In genomic region chr1:27863552-27863943, GRCh38 we compare ENCODE assay signal across 12 cellular contexts. TPM values are rescaled to one million over a fixed set of nuclear protein-coding genes. Genes with fewer than 3 reads are reported as not detected.
DNase-seq lines count a peak whose midpoint lies in the region; FAIRE-seq and TF ChIP-seq lines count a peak whose summit lies in the region.
"Had no signal": no experiment of that assay in that cellular context is flagged by ENCODE, and none has a peak within 500 bp of the region (broad histone marks: within the 10 kb centered on the region; RNA-seq: fewer than 3 reads in every experiment).

No MANE protein-coding gene starts in this region.

- H3K4me1 ChIP-seq in thyroid gland: peaks cover 14 to 27% of the 10 kb centered on the region in 2 donors
- H3K4me1 ChIP-seq: prostate gland had no signal

- DNase-seq in activated naive CD4-positive, alpha-beta T cell treated with anti-CD3 and anti-CD28 coated beads, Interleukin-2, amount 10 ng/mL, durations not matched to agents 7 days and 5 days: no peak
- peak; percentile 55 for DNase-seq in medulla oblongata (ENCODE audit: extremely low spot score)
- DNase-seq in thyroid gland: no peak
- DNase-seq in A172 (ENCODE audit: low spot score): no peak
- DNase-seq in OCI-M2 (lab: John Stamatoyannopoulos, UW; ENCODE audit: unreplicated experiment): no peak
- no peak for DNase-seq in HTR-8/SVneo (ENCODE audit: insufficient read length, low spot score)
- DNase-seq: activated CD8-positive, alpha-beta memory T cell treated with anti-CD3 and anti-CD28 coated beads, Interleukin-2, amount 50 U/mL, for 48 hours; NCI-H146 had no signal

- intact Hi-C loops in thyroid gland (cut with DNase I): no loop called here

- no peaks in the 10 kb centered on the region for H3K9me3 ChIP-seq in thyroid gland
- H3K9me3 ChIP-seq: prostate gland had no signal

- H3K27me3 Mint-ChIP-seq in activated naive CD4-positive, alpha-beta T cell treated with anti-CD3 and anti-CD28 coated beads, Interleukin-2, amount 50 U/mL, for 24 hours: no peaks in the 10 kb centered on the region
- peaks cover 4% of the 10 kb centered on the region for H3K27me3 Mint-ChIP-seq in activated naive CD4-positive, alpha-beta T cell treated with anti-CD3 and anti-CD28 coated beads, Interleukin-2, amount 10 ng/mL, durations not matched to agents 7 days and 5 days

- no peaks in the 10 kb centered on the region for H3K36me3 ChIP-seq in thyroid gland
- H3K36me3 ChIP-seq: prostate gland had no signal

- no peaks in the 10 kb centered on the region for H3K27me3 ChIP-seq in thyroid gland

- no peaks in the 10 kb centered on the region for H3K36me3 Mint-ChIP-seq in activated naive CD4-positive, alpha-beta T cell treated with anti-CD3 and anti-CD28 coated beads, Interleukin-2, amount 50 U/mL, for 24 hours
- H3K36me3 Mint-ChIP-seq in activated naive CD4-positive, alpha-beta T cell treated with anti-CD3 and anti-CD28 coated beads, Interleukin-2, amount 10 ng/mL, durations not matched to agents 7 days and 5 days: no peaks in the 10 kb centered on the region

- WGBS in adipose tissue, 3 donors: 69 to 88% (median 74%) methylated on average over 1 of the region's 1 CpG
- 87 to 88% methylated on average over 1 of the region's 1 CpG for WGBS in thyroid gland, 2 donors

- H3K4me3 Mint-ChIP-seq in activated naive CD4-positive, alpha-beta T cell treated with anti-CD3 and anti-CD28 coated beads, Interleukin-2, amount 50 U/mL, for 24 hours: no peak overlapping the region
- no peak overlapping the region for H3K4me3 Mint-ChIP-seq in activated naive CD4-positive, alpha-beta T cell treated with anti-CD3 and anti-CD28 coated beads, Interleukin-2, amount 10 ng/mL, durations not matched to agents 7 days and 5 days

- no peaks in the 10 kb centered on the region for H3K9me3 Mint-ChIP-seq in activated naive CD4-positive, alpha-beta T cell treated with anti-CD3 and anti-CD28 coated beads, Interleukin-2, amount 50 U/mL, for 24 hours
- H3K9me3 Mint-ChIP-seq in activated naive CD4-positive, alpha-beta T cell treated with anti-CD3 and anti-CD28 coated beads, Interleukin-2, amount 10 ng/mL, durations not matched to agents 7 days and 5 days: no peaks in the 10 kb centered on the region

- peak overlapping the region; percentile 14 for H3K27ac ChIP-seq in adipose tissue (ENCODE audit: low read depth, low read length)
- peak overlapping the region; percentile 74 to 89 (median 86) for H3K27ac ChIP-seq in thyroid gland
- H3K27ac ChIP-seq: prostate gland had no signal

- FAIRE-seq in HTR-8/SVneo (lab: Jason Lieb, UNC): no peak
- FAIRE-seq: colon had no signal

- H3K27ac Mint-ChIP-seq in activated naive CD4-positive, alpha-beta T cell treated with anti-CD3 and anti-CD28 coated beads, Interleukin-2, amount 50 U/mL, for 24 hours: peak overlapping the region; percentile 9
- no peak overlapping the region for H3K27ac Mint-ChIP-seq in activated naive CD4-positive, alpha-beta T cell treated with anti-CD3 and anti-CD28 coated beads, Interleukin-2, amount 10 ng/mL, durations not matched to agents 7 days and 5 days

- H3K4me3 ChIP-seq in thyroid gland (replicated peaks in 1 of 3): no peak overlapping the region
- H3K4me3 ChIP-seq: prostate gland had no signal

- no peak for TF ChIP-seq CTCF in thyroid gland (IDR thresholded peaks at IDR 0.05)

- no peak for TF ChIP-seq POLR2A in thyroid gland (IDR thresholded peaks at IDR 0.05)

- H3K4me1 Mint-ChIP-seq in activated naive CD4-positive, alpha-beta T cell treated with anti-CD3 and anti-CD28 coated beads, Interleukin-2, amount 50 U/mL, for 24 hours: peaks cover 50% of the 10 kb centered on the region
- peaks cover 52% of the 10 kb centered on the region for H3K4me1 Mint-ChIP-seq in activated naive CD4-positive, alpha-beta T cell treated with anti-CD3 and anti-CD28 coated beads, Interleukin-2, amount 10 ng/mL, durations not matched to agents 7 days and 5 days

- CTCF ChIA-PET in activated naive CD4-positive, alpha-beta T cell treated with anti-CD3 and anti-CD28 coated beads, Interleukin-2, amount 10 ng/mL, durations not matched to agents 7 days and 5 days (lab: Charles Lee): interaction anchor here (0.6 to 1.3 kb wide), 3 partner anchors 28 to 224 kb away, joined by 3 read pairs; partner anchors contain the start of gene EYA3

RNA-seq across cellular contexts. Expression of gene THEMIS2, which starts 8.8 kb away (rescaled TPM):
- polyA plus RNA-seq in adipose tissue: 10 to 100 TPM in 2 of 3 donors, 1 to 10 TPM in 1; 4.8 to 38.9 (median 26.1) TPM
- total RNA-seq in thyroid gland: 10 to 100 TPM; 20.1 to 36.0 (median 25.0) TPM
- total RNA-seq in A172 (2014; rRNA removed; shearing (Covaris generic)): not detected in 2 replicates

RNA-seq across cellular contexts. Expression of gene PPP1R8, which starts 33.0 kb away (rescaled TPM):
- polyA plus RNA-seq in adipose tissue: 10 to 100 TPM; 12.3 to 27.6 (median 26.9) TPM
- 10 to 100 TPM; 29.2 to 34.8 (median 33.1) TPM for total RNA-seq in thyroid gland
- total RNA-seq in A172 (2014; rRNA removed; shearing (Covaris generic)): 35.6 and 37.2 TPM in 2 replicates

RNA-seq across cellular contexts. Expression of gene RPA2, which starts 50.8 kb away (rescaled TPM):
- polyA plus RNA-seq in adipose tissue: 10 to 100 TPM; 17.3 to 39.1 (median 22.7) TPM
- 10 to 100 TPM; 42.4 to 70.5 (median 60.4) TPM for total RNA-seq in thyroid gland
- 49.0 and 60.3 TPM in 2 replicates for total RNA-seq in A172 (2014; rRNA removed; shearing (Covaris generic))

Comparison
In these comparisons a context has a peak if more than half of its experiments do, and no peak if none do; other contexts are left out.
1. RNA of gene THEMIS2, which starts 8.8 kb away (total RNA-seq): 20.1 to 36.0 TPM in thyroid gland; not detected in A172; every median in the first group is over 10 times any median in the second.